Comparison of ENCODE assay signal across 31 cellular contexts in the genomic region with DNA sequence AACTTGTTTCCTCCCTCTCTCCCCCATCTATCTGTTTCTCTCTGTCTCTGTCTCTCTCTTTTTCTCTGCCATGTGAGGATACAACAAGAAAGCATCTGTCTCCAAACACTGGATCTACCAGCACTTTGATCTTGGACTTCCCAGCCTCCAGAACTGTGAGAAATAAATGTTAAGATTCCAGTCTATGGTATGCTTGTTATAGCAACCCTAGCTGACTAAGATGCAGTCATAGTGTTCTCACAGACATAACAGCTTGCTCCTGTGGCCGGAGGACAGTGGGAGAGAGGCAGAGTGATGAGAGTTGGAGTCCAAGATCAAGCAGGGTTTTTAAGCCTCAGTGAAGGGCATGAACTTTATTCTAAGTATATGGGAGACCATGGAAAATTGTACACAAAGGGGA. TPM values are rescaled to one million over a fixed set of nuclear protein-coding genes. Genes with fewer than 3 reads are reported as not detected.
"Had no signal": no experiment of that assay in that cellular context is flagged by ENCODE, and none has a peak within 500 bp of the region (broad histone marks: within the 10 kb centered on the region; RNA-seq: fewer than 3 reads in every experiment).

No MANE protein-coding gene starts in this region.

- DNase-seq: naive thymus-derived CD8-positive, alpha-beta T cell; nephron progenitor cell; occipital lobe; ovary; posterior cingulate gyrus; psoas muscle; right cardiac atrium; spleen; stimulated activated CD4-positive, alpha-beta T cell treated with anti-CD3 and anti-CD28 coated beads, Interleukin-12 subunit alpha, Interleukin-12 subunit beta, amount 100 ng/mL, for 4 hours; stimulated activated CD4-positive, alpha-beta T cell treated with anti-CD3 and anti-CD28 coated beads, Interleukin-1b, Interleukin-23, amount 100 ng/mL, for 48 hours; stimulated activated CD4-positive, alpha-beta T cell treated with anti-CD3 and anti-CD28 coated beads, Interleukin-4, amount 100 ng/mL, for 1 hour; stimulated activated CD4-positive, alpha-beta T cell treated with anti-CD3 and anti-CD28 coated beads, Interleukin-4, amount 100 ng/mL, for 4 hours; stimulated activated CD8-positive, alpha-beta memory T cell treated with anti-CD3 and anti-CD28 coated beads, Interleukin-4, amount 100 ng/mL, for 48 hours; stimulated activated naive CD4-positive, alpha-beta T cell; stimulated activated naive CD8-positive, alpha-beta T cell treated with anti-CD3 and anti-CD28 coated beads, Interleukin-15, amount 100 ng/mL, for 72 hours; stimulated activated naive CD8-positive, alpha-beta T cell treated with anti-CD3 and anti-CD28 coated beads, Interleukin-15, Interleukin-2, amounts not matched to agents 100 U/mL and 50 U/mL, for 24 hours; substantia nigra; testis; tibial artery; transverse colon; upper lobe of right lung; uterus had no signal

- H3K36me3 ChIP-seq: ovary, spleen, suprapubic skin, tibial artery, transverse colon, upper lobe of right lung, uterus had no signal

- H3K27me3 ChIP-seq: ovary, testis had no signal

- H2AFZ ChIP-seq: parathyroid adenoma had no signal

- H3K4me2 ChIP-seq: smooth muscle cell had no signal

- H3K4me1 ChIP-seq: parathyroid adenoma, testis, uterus had no signal

- H3K79me2 ChIP-seq: parathyroid adenoma had no signal

- H3K9ac ChIP-seq: parathyroid adenoma had no signal

- H3K9me3 ChIP-seq: ovary, suprapubic skin, testis, transverse colon, upper lobe of right lung, uterus had no signal

- H3K27ac ChIP-seq: ovary, parathyroid adenoma, psoas muscle, skin epidermis, spleen, suprapubic skin, testis, tibial artery, transverse colon, upper lobe of right lung, uterus had no signal

- H3K4me3 ChIP-seq: ovary, psoas muscle, skin epidermis, smooth muscle cell, spleen, suprapubic skin, testis, tibial artery, transverse colon, upper lobe of right lung, uterus had no signal

- ATAC-seq: naive thymus-derived CD8-positive, alpha-beta T cell; natural killer cell treated with Interleukin-12 subunit alpha and Interleukin-12 subunit beta and Interleukin-15 and Interleukin-18, amount 100 ng/mL, for 72 hours; psoas muscle; right cardiac atrium; sciatic nerve; stimulated activated memory B cell treated with anti-CD40 and anti-IgM and Interleukin-4, amounts not matched to agents 10 μg/mL and 1 μg/mL and 100 μg/mL, for 72 hours; stimulated activated naive CD8-positive, alpha-beta T cell treated with anti-CD3 and anti-CD28 coated beads, Interleukin-15, amount 100 ng/mL, for 72 hours; stimulated activated naive CD8-positive, alpha-beta T cell treated with anti-CD3 and anti-CD28 coated beads, Interleukin-15, Interleukin-2, amounts not matched to agents 100 U/mL and 50 U/mL, for 24 hours; upper lobe of right lung had no signal

RNA-seq across cellular contexts. Expression of gene NKX3-2, which starts 8.8 kb away (rescaled TPM):
- total RNA-seq: naive thymus-derived CD8-positive, alpha-beta T cell; natural killer cell treated with Interleukin-12 subunit alpha and Interleukin-12 subunit beta and Interleukin-15 and Interleukin-18, amount 100 ng/mL, for 72 hours; occipital lobe; renal cortical epithelial cell; sciatic nerve; upper lobe of right lung had no signal
- polyA plus RNA-seq: naive thymus-derived CD8-positive, alpha-beta T cell; urinary bladder had no signal
